In the genomic region with DNA sequence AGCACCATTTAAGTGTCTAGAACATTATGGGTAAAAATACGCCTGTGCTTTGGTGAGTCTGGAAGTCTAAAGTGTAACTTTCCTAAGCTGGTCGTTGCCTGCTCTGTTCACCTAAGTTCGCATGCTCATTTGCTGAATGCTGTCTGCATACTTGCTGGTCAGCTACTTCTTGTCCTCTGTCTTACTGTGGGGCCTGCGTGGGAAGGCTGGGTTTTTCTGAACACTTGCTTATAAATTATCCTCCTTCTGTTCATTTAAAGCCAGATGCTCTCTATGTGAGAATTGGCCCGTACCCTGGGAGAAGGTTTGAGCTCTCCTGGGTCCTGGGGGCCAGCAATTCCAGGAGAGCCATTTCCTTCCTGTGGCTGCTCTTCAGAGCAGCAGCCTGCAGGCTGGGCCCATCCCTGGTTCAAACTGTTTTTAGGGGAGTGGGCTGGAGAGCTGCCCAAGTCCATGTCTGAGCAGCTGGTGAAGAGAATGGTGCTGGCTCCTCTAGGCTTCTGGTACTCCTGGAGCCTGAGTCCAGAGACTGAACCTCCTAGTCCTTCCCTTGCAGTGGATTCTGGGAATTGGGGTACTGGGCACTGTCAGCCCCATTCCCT, we compare ENCODE assay signal across 23 cellular contexts.
DNase-seq lines count a peak whose midpoint lies in the region; ATAC-seq, FAIRE-seq and TF ChIP-seq lines count a peak whose summit lies in the region.
"Had no signal": no experiment of that assay in that cellular context is flagged by ENCODE, and none has a peak within 500 bp of the region (broad histone marks: within the 10 kb centered on the region; RNA-seq: fewer than 3 reads in every experiment).

No MANE protein-coding gene starts in this region.

- H3K4me3 Mint-ChIP-seq in WTC11: no peak overlapping the region
- H3K4me3 Mint-ChIP-seq: activated CD4-positive, alpha-beta T cell treated with anti-CD3 and anti-CD28 coated beads for 36 hours; activated CD8-positive, alpha-beta memory T cell treated with anti-CD3 and anti-CD28 coated beads, Interleukin-2, amount 10 ng/mL, durations not matched to agents 7 days and 5 days had no signal

- no peak for TF ChIP-seq POLR2A in testis (IDR thresholded peaks at IDR 0.05)

- peak overlapping the region; percentile 32; the same call in 1 of the 2 replicates for H3K27ac Mint-ChIP-seq in WTC11
- H3K27ac Mint-ChIP-seq: activated CD4-positive, alpha-beta T cell treated with anti-CD3 and anti-CD28 coated beads for 36 hours; activated CD8-positive, alpha-beta memory T cell treated with anti-CD3 and anti-CD28 coated beads, Interleukin-2, amount 10 ng/mL, durations not matched to agents 7 days and 5 days; activated T-helper 2 cell treated with anti-CD3 and anti-CD28 coated beads, Interferon-gamma antibody, Interleukin-2, Interleukin-4, amounts not matched to agents 10 μg/mL and 5 μg/mL and 100 μg/mL, durations not matched to agents 14 hours and 24 hours and 36 hours had no signal

- no peak for TF ChIP-seq CTCF in WTC11 (IDR thresholded peaks at IDR 0.05)
- TF ChIP-seq CTCF in left ventricle myocardium inferior (IDR thresholded peaks at IDR 0.05; ENCODE audit: borderline replicate concordance): no peak
- TF ChIP-seq CTCF in testis (IDR thresholded peaks at IDR 0.05): no peak
- no peak for TF ChIP-seq CTCF in pancreas (IDR thresholded peaks at IDR 0.05)

- H3K27me3 ChIP-seq in left ventricle myocardium inferior (ENCODE audit: low read depth) (no peaks in the 10 kb centered on the region), testis (no peaks in the 10 kb centered on the region), pancreas (no peaks in the 10 kb centered on the region)
- H3K27me3 ChIP-seq: uterus had no signal

- H3K4me1 ChIP-seq in left ventricle myocardium inferior (peaks cover 86% of the 10 kb centered on the region), testis (peaks cover 68% of the 10 kb centered on the region), pancreas (peaks cover 37 to 68% (median 47%) of the 10 kb centered on the region in 3 donors)

- H3K36me3 Mint-ChIP-seq in WTC11: no peaks in the 10 kb centered on the region
- H3K36me3 Mint-ChIP-seq: activated CD8-positive, alpha-beta memory T cell treated with anti-CD3 and anti-CD28 coated beads, Interleukin-2, amount 10 ng/mL, durations not matched to agents 7 days and 5 days had no signal

- no peaks in the 10 kb centered on the region for H3K27me3 Mint-ChIP-seq in WTC11 (ENCODE audit: low read depth)
- H3K27me3 Mint-ChIP-seq: activated CD4-positive, alpha-beta T cell treated with anti-CD3 and anti-CD28 coated beads for 36 hours; activated CD8-positive, alpha-beta memory T cell treated with anti-CD3 and anti-CD28 coated beads, Interleukin-2, amount 10 ng/mL, durations not matched to agents 7 days and 5 days had no signal

- DNase-seq in Right ventricle myocardium inferior (ENCODE audit: missing footprints): no peak
- DNase-seq in cardiac septum (ENCODE audit: low spot score): no peak
- no peak for DNase-seq in WTC11 (ENCODE audit: low spot score)
- no peak for DNase-seq in left ventricle myocardium inferior
- peak; percentile 59 for DNase-seq in testis
- no peak for DNase-seq in putamen (ENCODE audit: low spot score)
- DNase-seq in T-helper 1 cell: no peak
- no peak for DNase-seq in pancreas
- DNase-seq: activated CD4-positive, alpha-beta T cell treated with anti-CD3 and anti-CD28 coated beads for 36 hours; activated CD8-positive, alpha-beta memory T cell treated with anti-CD3 and anti-CD28 coated beads, Interleukin-2, amount 10 ng/mL, durations not matched to agents 7 days and 5 days; cerebellar nuclear complex; DMS79; effector CD8-positive, alpha-beta T cell; MM.1S; NCI-H226; stimulated activated CD4-positive, alpha-beta T cell treated with anti-CD3 and anti-CD28 coated beads, Interleukin-2, amount 100 ng/mL, for 24 hours; SW 1271 had no signal

- peak overlapping the region; percentile 27 for H3K27ac ChIP-seq in left ventricle myocardium inferior (replicated peaks)
- H3K27ac ChIP-seq in testis: peak overlapping the region in 1 of 2 donors; percentile 34
- H3K27ac ChIP-seq in pancreas: no peak overlapping the region
- H3K27ac ChIP-seq: uterus had no signal

- ATAC-seq in Right ventricle myocardium inferior: peak; percentile 27
- ATAC-seq in WTC11: no peak
- no peak for ATAC-seq in pancreas
- ATAC-seq: activated CD4-positive, alpha-beta T cell treated with anti-CD3 and anti-CD28 coated beads for 36 hours; activated CD8-positive, alpha-beta memory T cell treated with anti-CD3 and anti-CD28 coated beads, Interleukin-2, amount 10 ng/mL, durations not matched to agents 7 days and 5 days; left lobe of liver had no signal

- intact Hi-C loops in Right ventricle myocardium inferior (cut with DNase I) (no loop called here), cardiac septum (cut with DNase I) (no loop called here), left ventricle myocardium inferior (cut with micrococcal nuclease) (no loop called here), testis (cut with DNase I; ENCODE audit: low total_unique reads) (no loop called here), pancreas (cut with DNase I) (no loop called here)

- H3K4me3 ChIP-seq in left ventricle myocardium inferior: no peak overlapping the region
- H3K4me3 ChIP-seq in testis: no peak overlapping the region
- H3K4me3 ChIP-seq in pancreas: no peak overlapping the region
- H3K4me3 ChIP-seq: HAP-1, uterus had no signal

- peaks cover 78% of the 10 kb centered on the region for H3K4me1 Mint-ChIP-seq in WTC11

- H3K9me3 ChIP-seq in left ventricle myocardium inferior (replicated peaks) (no peaks in the 10 kb centered on the region), testis (no peaks in the 10 kb centered on the region), pancreas (no peaks in the 10 kb centered on the region)
- H3K9me3 ChIP-seq: HAP-1, uterus had no signal

- H3K9me3 Mint-ChIP-seq in WTC11: no peaks in the 10 kb centered on the region
- H3K9me3 Mint-ChIP-seq: activated T-helper 2 cell treated with anti-CD3 and anti-CD28 coated beads, Interferon-gamma antibody, Interleukin-2, Interleukin-4, amounts not matched to agents 10 μg/mL and 5 μg/mL and 100 μg/mL, durations not matched to agents 14 hours and 24 hours and 36 hours had no signal

- no peak for FAIRE-seq in pancreas (lab: Jason Lieb, UNC)
- FAIRE-seq: A204.1, TTC549 had no signal

- CTCF ChIA-PET in WTC11 (lab: Charles Lee): interaction anchor here (0.6 to 1.6 kb wide), 2 partner anchors 22 to 331 kb away, joined by 3 to 4 read pairs; no protein-coding TSS in a partner anchor

- POLR2A ChIA-PET in WTC11 (lab: Charles Lee): no interaction called here

- whole genome bisulfite sequencing in testis, 2 donors: 33 to 46% methylated on average over 4 to 5 of the region's 5 CpGs
- 70 to 71% methylated on average over 5 of the region's 5 CpGs for WGBS in pancreas, 2 donors

- H3K36me3 ChIP-seq in left ventricle myocardium inferior (no peaks in the 10 kb centered on the region), testis (ENCODE audit: low read depth, missing control alignments) (no peaks in the 10 kb centered on the region), pancreas (no peaks in the 10 kb centered on the region)
- H3K36me3 ChIP-seq: HAP-1, uterus had no signal

TF ChIP-seq in WTC11, 78 proteins besides CTCF, POLR2A, EP300 and RAD21:
- no peak for TF ChIP-seq TP53 (CRISPR knock-in tag; IDR thresholded peaks at IDR 0.05)
- TF ChIP-seq IRF2 (CRISPR knock-in tag; IDR thresholded peaks at IDR 0.05; ENCODE audit: borderline replicate concordance, low read depth): no peak
- TF ChIP-seq HMGA2 (CRISPR knock-in tag; IDR thresholded peaks at IDR 0.05): no peak
- TF ChIP-seq GTF2I (CRISPR knock-in tag; conservative IDR thresholded peaks at IDR 0.05): no peak
- TF ChIP-seq, protein P1, sequence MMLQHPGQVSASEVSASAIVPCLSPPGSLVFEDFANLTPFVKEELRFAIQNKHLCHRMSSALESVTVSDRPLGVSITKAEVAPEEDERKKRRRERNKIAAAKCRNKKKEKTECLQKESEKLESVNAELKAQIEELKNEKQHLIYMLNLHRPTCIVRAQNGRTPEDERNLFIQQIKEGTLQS (CRISPR knock-in tag; conservative IDR thresholded peaks at IDR 0.05): no peak
- no peak for TF ChIP-seq ETV6 (CRISPR knock-in tag; IDR thresholded peaks at IDR 0.05)
- TF ChIP-seq RORB (CRISPR knock-in tag; IDR thresholded peaks at IDR 0.05): no peak
- TF ChIP-seq, protein P2, sequence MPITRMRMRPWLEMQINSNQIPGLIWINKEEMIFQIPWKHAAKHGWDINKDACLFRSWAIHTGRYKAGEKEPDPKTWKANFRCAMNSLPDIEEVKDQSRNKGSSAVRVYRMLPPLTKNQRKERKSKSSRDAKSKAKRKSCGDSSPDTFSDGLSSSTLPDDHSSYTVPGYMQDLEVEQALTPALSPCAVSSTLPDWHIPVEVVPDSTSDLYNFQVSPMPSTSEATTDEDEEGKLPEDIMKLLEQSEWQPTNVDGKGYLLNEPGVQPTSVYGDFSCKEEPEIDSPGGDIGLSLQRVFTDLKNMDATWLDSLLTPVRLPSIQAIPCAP (CRISPR knock-in tag; IDR thresholded peaks at IDR 0.05): no peak
- TF ChIP-seq TCF7 (CRISPR knock-in tag; IDR thresholded peaks at IDR 0.05; ENCODE audit: low read depth): no peak
TF ChIP-seq in WTC11: peak in this region for 0.
